1 cellular context compared by ENCODE assay signal in the genomic region with DNA sequence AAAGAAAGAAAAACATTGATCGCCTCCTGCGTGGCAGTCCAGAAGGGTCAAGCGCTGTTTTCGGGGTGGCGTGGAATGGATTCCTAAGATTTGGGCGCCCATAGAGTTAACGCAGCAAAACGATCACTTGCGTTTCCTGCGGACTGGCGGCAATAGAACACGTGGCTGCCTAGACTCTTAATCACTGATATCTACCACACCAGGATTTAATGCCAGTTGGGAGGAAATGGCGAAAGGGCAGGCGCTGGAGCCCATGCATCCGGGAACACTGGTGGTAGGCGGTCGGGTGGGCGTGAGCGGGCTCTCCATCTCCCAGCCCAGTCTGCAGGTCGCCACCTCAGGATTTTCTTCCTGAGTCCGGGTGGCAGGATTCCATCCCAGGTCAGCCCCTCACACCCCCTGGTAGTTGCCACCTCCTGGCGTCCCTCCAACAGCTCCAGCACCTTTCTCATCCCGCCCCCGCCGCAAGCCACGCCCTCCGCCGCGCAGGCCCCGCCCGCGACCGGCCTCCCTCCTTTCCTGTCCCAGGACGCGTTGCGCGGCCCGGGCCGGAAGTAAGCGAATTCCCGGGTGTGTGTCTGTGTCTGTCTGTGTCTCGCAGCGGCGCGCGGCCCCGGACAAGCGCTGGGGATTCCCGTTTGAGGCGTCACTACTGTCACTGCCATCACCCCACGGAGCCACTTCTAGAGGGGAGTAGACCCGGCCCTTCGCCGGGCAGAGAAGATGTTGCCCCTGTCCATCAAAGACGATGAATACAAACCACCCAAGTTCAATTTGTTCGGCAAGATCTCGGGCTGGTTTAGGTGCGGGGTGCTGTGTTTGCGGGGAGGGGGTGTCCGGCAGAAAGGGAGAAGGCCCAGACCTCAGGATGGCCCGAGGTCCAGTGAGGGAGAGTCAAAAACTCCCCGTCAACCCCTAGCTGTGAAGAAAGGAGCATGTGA.
TF ChIP-seq lines count a peak whose summit lies in the region.

A gene with protein sequence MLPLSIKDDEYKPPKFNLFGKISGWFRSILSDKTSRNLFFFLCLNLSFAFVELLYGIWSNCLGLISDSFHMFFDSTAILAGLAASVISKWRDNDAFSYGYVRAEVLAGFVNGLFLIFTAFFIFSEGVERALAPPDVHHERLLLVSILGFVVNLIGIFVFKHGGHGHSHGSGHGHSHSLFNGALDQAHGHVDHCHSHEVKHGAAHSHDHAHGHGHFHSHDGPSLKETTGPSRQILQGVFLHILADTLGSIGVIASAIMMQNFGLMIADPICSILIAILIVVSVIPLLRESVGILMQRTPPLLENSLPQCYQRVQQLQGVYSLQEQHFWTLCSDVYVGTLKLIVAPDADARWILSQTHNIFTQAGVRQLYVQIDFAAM (plus strand): TSS at position 551 of the 941 bp plus-strand sequence. CDS start 173 bp downstream, at position 724.

TF ChIP-seq in K562, 482 proteins besides CTCF, POLR2A, EP300 and RAD21 (continued from another document and continues in another):
- TF ChIP-seq PURB (CRISPR knock-in tag; IDR thresholded peaks at IDR 0.05; ENCODE audit: low read depth) (no peak), EGR1 (conservative IDR thresholded peaks at IDR 0.05) (peak; percentile 92), ZNF584 (CRISPR knock-in tag; IDR thresholded peaks at IDR 0.05; ENCODE audit: low read depth) (no peak), SAFB2 (IDR thresholded peaks at IDR 0.05; ENCODE audit: borderline replicate concordance, low read depth, low read length, severe bottlenecking) (no peak), FOXM1 (IDR thresholded peaks at IDR 0.05; ENCODE audit: low read depth) (no peak), FOXM1 (CRISPR knock-in tag; IDR thresholded peaks at IDR 0.05; ENCODE audit: low read depth) (no peak), ZFX (CRISPR knock-in tag; IDR thresholded peaks at IDR 0.05) (peak; percentile 54), TARDBP (IDR thresholded peaks at IDR 0.05) (no peak), PHF8 (IDR thresholded peaks at IDR 0.05; ENCODE audit: borderline replicate concordance, low read length) (peak; percentile 77; the same call in 1 of the 2 replicates), ZNF644 (tag; IDR thresholded peaks at IDR 0.05; ENCODE audit: low read depth) (no peak), GABPA (tag; conservative IDR thresholded peaks at IDR 0.05; ENCODE audit: low read depth) (peak; percentile 80), MAZ (CRISPR knock-in tag; conservative IDR thresholded peaks at IDR 0.05 in 1 of 2, IDR thresholded peaks at IDR 0.05 in 1 of 2) (peak in 1 of 2 experiments; percentile 65), SMAD4 (CRISPR knock-in tag; conservative IDR thresholded peaks at IDR 0.05) (peak; percentile 70), PML (IDR thresholded peaks at IDR 0.05; ENCODE audit: low read length) (peak; percentile 55; the same call in 1 of the 2 replicates), TBP (optimal IDR thresholded peaks at IDR 0.05; ENCODE audit: low read depth, low read length) (peak; percentile 55), SMARCA5 (IDR thresholded peaks at IDR 0.05) (no peak), C11orf30 (IDR thresholded peaks at IDR 0.05; ENCODE audit: low read depth) (0 out of 2 replicates have a peak, but pooled peaks have one; percentile 8), ATF7 (IDR thresholded peaks at IDR 0.05) (0 out of 2 replicates have a peak, but pooled peaks have one; percentile 12), RBFOX2 (IDR thresholded peaks at IDR 0.05; ENCODE audit: low read depth, low read length) (peak; percentile 94), CBX8 (IDR thresholded peaks at IDR 0.05; ENCODE audit: borderline replicate concordance, extremely low read depth, low read depth, low read length, poor library complexity, severe bottlenecking) (no peak), ZNF124 (CRISPR knock-in tag; IDR thresholded peaks at IDR 0.05) (no peak), SMC3 (conservative IDR thresholded peaks at IDR 0.05; ENCODE audit: insufficient read depth, low read depth, low read length) (no peak), HNRNPLL (IDR thresholded peaks at IDR 0.05; ENCODE audit: low read depth, low read length, poor library complexity, severe bottlenecking) (peak; percentile 85), ZNF384 (IDR thresholded peaks at IDR 0.05; ENCODE audit: low read depth, low read length) (0 out of 2 replicates have a peak, but pooled peaks have one; percentile 11), ZNF23 (CRISPR knock-in tag; IDR thresholded peaks at IDR 0.05) (no peak), ZNF354B (CRISPR knock-in tag; IDR thresholded peaks at IDR 0.05) (no peak), HCFC1 (IDR thresholded peaks at IDR 0.05; ENCODE audit: low read depth, low read length) (0 out of 2 replicates have a peak, but pooled peaks have one; percentile 23), ARNT (IDR thresholded peaks at IDR 0.05) (peak in 1 of 2 experiments; percentile 23; a peak in 1 of 4 replicates), ZNF431 (CRISPR knock-in tag; IDR thresholded peaks at IDR 0.05) (peak; percentile 66), MTA3 (IDR thresholded peaks at IDR 0.05; ENCODE audit: borderline replicate concordance) (0 out of 2 replicates have a peak, but pooled peaks have one; percentile 24), POLR2H (tag; IDR thresholded peaks at IDR 0.05; ENCODE audit: low read depth) (peak; percentile 45; the same call in 1 of the 2 replicates), GTF2F1 (IDR thresholded peaks at IDR 0.05; ENCODE audit: low read depth, low read length) (no peak), RFX7 (CRISPR knock-in tag; IDR thresholded peaks at IDR 0.05) (no peak), RBBP5 (IDR thresholded peaks at IDR 0.05; ENCODE audit: borderline replicate concordance, insufficient read depth, low read length, poor library complexity, severe bottlenecking) (peak; percentile 79)
- TF ChIP-seq, protein P1, sequence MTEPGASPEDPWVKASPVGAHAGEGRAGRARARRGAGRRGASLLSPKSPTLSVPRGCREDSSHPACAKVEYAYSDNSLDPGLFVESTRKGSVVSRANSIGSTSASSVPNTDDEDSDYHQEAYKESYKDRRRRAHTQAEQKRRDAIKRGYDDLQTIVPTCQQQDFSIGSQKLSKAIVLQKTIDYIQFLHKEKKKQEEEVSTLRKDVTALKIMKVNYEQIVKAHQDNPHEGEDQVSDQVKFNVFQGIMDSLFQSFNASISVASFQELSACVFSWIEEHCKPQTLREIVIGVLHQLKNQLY (CRISPR knock-in tag; conservative IDR thresholded peaks at IDR 0.05): no peak
- TF ChIP-seq, protein P2, sequence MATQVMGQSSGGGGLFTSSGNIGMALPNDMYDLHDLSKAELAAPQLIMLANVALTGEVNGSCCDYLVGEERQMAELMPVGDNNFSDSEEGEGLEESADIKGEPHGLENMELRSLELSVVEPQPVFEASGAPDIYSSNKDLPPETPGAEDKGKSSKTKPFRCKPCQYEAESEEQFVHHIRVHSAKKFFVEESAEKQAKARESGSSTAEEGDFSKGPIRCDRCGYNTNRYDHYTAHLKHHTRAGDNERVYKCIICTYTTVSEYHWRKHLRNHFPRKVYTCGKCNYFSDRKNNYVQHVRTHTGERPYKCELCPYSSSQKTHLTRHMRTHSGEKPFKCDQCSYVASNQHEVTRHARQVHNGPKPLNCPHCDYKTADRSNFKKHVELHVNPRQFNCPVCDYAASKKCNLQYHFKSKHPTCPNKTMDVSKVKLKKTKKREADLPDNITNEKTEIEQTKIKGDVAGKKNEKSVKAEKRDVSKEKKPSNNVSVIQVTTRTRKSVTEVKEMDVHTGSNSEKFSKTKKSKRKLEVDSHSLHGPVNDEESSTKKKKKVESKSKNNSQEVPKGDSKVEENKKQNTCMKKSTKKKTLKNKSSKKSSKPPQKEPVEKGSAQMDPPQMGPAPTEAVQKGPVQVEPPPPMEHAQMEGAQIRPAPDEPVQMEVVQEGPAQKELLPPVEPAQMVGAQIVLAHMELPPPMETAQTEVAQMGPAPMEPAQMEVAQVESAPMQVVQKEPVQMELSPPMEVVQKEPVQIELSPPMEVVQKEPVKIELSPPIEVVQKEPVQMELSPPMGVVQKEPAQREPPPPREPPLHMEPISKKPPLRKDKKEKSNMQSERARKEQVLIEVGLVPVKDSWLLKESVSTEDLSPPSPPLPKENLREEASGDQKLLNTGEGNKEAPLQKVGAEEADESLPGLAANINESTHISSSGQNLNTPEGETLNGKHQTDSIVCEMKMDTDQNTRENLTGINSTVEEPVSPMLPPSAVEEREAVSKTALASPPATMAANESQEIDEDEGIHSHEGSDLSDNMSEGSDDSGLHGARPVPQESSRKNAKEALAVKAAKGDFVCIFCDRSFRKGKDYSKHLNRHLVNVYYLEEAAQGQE (CRISPR knock-in tag; IDR thresholded peaks at IDR 0.05; ENCODE audit: low read depth): no peak
- TF ChIP-seq, protein P3, sequence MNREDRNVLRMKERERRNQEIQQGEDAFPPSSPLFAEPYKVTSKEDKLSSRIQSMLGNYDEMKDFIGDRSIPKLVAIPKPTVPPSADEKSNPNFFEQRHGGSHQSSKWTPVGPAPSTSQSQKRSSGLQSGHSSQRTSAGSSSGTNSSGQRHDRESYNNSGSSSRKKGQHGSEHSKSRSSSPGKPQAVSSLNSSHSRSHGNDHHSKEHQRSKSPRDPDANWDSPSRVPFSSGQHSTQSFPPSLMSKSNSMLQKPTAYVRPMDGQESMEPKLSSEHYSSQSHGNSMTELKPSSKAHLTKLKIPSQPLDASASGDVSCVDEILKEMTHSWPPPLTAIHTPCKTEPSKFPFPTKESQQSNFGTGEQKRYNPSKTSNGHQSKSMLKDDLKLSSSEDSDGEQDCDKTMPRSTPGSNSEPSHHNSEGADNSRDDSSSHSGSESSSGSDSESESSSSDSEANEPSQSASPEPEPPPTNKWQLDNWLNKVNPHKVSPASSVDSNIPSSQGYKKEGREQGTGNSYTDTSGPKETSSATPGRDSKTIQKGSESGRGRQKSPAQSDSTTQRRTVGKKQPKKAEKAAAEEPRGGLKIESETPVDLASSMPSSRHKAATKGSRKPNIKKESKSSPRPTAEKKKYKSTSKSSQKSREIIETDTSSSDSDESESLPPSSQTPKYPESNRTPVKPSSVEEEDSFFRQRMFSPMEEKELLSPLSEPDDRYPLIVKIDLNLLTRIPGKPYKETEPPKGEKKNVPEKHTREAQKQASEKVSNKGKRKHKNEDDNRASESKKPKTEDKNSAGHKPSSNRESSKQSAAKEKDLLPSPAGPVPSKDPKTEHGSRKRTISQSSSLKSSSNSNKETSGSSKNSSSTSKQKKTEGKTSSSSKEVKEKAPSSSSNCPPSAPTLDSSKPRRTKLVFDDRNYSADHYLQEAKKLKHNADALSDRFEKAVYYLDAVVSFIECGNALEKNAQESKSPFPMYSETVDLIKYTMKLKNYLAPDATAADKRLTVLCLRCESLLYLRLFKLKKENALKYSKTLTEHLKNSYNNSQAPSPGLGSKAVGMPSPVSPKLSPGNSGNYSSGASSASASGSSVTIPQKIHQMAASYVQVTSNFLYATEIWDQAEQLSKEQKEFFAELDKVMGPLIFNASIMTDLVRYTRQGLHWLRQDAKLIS (CRISPR knock-in tag; IDR thresholded peaks at IDR 0.05): 0 out of 2 replicates have a peak, but pooled peaks have one; percentile 17
- TF ChIP-seq, protein P4, sequence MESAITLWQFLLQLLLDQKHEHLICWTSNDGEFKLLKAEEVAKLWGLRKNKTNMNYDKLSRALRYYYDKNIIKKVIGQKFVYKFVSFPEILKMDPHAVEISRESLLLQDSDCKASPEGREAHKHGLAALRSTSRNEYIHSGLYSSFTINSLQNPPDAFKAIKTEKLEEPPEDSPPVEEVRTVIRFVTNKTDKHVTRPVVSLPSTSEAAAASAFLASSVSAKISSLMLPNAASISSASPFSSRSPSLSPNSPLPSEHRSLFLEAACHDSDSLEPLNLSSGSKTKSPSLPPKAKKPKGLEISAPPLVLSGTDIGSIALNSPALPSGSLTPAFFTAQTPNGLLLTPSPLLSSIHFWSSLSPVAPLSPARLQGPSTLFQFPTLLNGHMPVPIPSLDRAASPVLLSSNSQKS (CRISPR knock-in tag; IDR thresholded peaks at IDR 0.05): no peak
- TF ChIP-seq, protein P5, sequence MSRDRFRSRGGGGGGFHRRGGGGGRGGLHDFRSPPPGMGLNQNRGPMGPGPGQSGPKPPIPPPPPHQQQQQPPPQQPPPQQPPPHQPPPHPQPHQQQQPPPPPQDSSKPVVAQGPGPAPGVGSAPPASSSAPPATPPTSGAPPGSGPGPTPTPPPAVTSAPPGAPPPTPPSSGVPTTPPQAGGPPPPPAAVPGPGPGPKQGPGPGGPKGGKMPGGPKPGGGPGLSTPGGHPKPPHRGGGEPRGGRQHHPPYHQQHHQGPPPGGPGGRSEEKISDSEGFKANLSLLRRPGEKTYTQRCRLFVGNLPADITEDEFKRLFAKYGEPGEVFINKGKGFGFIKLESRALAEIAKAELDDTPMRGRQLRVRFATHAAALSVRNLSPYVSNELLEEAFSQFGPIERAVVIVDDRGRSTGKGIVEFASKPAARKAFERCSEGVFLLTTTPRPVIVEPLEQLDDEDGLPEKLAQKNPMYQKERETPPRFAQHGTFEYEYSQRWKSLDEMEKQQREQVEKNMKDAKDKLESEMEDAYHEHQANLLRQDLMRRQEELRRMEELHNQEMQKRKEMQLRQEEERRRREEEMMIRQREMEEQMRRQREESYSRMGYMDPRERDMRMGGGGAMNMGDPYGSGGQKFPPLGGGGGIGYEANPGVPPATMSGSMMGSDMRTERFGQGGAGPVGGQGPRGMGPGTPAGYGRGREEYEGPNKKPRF (IDR thresholded peaks at IDR 0.05; ENCODE audit: low read depth, low read length): no peak
- TF ChIP-seq, protein P6, sequence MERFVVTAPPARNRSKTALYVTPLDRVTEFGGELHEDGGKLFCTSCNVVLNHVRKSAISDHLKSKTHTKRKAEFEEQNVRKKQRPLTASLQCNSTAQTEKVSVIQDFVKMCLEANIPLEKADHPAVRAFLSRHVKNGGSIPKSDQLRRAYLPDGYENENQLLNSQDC (CRISPR knock-in tag; IDR thresholded peaks at IDR 0.05): no peak
- TF ChIP-seq, protein P7, sequence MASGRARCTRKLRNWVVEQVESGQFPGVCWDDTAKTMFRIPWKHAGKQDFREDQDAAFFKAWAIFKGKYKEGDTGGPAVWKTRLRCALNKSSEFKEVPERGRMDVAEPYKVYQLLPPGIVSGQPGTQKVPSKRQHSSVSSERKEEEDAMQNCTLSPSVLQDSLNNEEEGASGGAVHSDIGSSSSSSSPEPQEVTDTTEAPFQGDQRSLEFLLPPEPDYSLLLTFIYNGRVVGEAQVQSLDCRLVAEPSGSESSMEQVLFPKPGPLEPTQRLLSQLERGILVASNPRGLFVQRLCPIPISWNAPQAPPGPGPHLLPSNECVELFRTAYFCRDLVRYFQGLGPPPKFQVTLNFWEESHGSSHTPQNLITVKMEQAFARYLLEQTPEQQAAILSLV (tag; IDR thresholded peaks at IDR 0.05): no peak
- TF ChIP-seq, protein P8, sequence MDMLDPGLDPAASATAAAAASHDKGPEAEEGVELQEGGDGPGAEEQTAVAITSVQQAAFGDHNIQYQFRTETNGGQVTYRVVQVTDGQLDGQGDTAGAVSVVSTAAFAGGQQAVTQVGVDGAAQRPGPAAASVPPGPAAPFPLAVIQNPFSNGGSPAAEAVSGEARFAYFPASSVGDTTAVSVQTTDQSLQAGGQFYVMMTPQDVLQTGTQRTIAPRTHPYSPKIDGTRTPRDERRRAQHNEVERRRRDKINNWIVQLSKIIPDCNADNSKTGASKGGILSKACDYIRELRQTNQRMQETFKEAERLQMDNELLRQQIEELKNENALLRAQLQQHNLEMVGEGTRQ (CRISPR knock-in tag; IDR thresholded peaks at IDR 0.05): peak; percentile 9; the same call in 1 of the 2 replicates
- TF ChIP-seq, protein P9, sequence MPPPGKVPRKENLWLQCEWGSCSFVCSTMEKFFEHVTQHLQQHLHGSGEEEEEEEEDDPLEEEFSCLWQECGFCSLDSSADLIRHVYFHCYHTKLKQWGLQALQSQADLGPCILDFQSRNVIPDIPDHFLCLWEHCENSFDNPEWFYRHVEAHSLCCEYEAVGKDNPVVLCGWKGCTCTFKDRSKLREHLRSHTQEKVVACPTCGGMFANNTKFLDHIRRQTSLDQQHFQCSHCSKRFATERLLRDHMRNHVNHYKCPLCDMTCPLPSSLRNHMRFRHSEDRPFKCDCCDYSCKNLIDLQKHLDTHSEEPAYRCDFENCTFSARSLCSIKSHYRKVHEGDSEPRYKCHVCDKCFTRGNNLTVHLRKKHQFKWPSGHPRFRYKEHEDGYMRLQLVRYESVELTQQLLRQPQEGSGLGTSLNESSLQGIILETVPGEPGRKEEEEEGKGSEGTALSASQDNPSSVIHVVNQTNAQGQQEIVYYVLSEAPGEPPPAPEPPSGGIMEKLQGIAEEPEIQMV (tag; conservative IDR thresholded peaks at IDR 0.05; ENCODE audit: low read depth): no peak
